ENCODE assay signal across 8 cellular contexts in the genomic region with DNA sequence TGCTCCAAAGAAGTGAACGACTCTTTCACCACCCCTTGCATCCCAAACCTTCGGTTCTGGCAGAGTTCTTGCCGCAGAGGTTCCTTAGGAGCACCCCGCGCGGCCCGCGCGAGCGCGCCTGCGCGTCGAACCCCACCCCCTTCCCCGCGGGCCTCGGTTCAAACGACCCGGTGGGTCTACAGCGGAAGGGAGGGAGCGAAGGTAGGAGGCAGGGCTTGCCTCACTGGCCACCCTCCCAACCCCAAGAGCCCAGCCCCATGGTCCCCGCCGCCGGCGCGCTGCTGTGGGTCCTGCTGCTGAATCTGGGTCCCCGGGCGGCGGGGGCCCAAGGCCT. TPM values are rescaled to one million over a fixed set of nuclear protein-coding genes. Genes with fewer than 3 reads are reported as not detected.
DNase-seq lines count a peak whose midpoint lies in the region; ATAC-seq lines count a peak whose summit lies in the region.

A gene with protein sequence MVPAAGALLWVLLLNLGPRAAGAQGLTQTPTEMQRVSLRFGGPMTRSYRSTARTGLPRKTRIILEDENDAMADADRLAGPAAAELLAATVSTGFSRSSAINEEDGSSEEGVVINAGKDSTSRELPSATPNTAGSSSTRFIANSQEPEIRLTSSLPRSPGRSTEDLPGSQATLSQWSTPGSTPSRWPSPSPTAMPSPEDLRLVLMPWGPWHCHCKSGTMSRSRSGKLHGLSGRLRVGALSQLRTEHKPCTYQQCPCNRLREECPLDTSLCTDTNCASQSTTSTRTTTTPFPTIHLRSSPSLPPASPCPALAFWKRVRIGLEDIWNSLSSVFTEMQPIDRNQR (plus strand): TSS at position 161 of the 334 bp plus-strand sequence. CDS start 97 bp downstream, at position 258.

- peak within 1 kb of the TSS; percentile 85 for H3K9ac ChIP-seq in HUES6 (ENCODE audit: low read length)

- H3K27ac ChIP-seq in HUES6 (ENCODE audit: low read depth, low read length), result peak within 1 kb of the TSS; percentile 82
- H3K27ac ChIP-seq in aorta (ENCODE audit: low read depth in 1 of 2, low read length in 2 of 2), result peak within 1 kb of the TSS in 1 of 2 donors; percentile 41

- H3K27me3 ChIP-seq in HUES6 (ENCODE audit: control insufficient read depth, insufficient read depth, low read length), result no peaks in the 10 kb centered on the region
- H3K27me3 ChIP-seq in neuron (ENCODE audit: insufficient read depth, low read length), result no peaks in the 10 kb centered on the region
- no peaks in the 10 kb centered on the region for H3K27me3 ChIP-seq in aorta (ENCODE audit: control insufficient read depth in 1 of 2, insufficient read depth in 2 of 2, low read length in 1 of 2)

- H3K9me3 ChIP-seq in HUES6 (ENCODE audit: control insufficient read depth, insufficient read depth, low read depth, low read length), result no peaks in the 10 kb centered on the region
- no peaks in the 10 kb centered on the region for H3K9me3 ChIP-seq in neuron (ENCODE audit: low read length)
- no peaks in the 10 kb centered on the region for H3K9me3 ChIP-seq in aorta (ENCODE audit: control insufficient read depth, low read length)

- no peaks in the 10 kb centered on the region for H3K27me3 Mint-ChIP-seq in activated naive CD4-positive, alpha-beta T cell treated with anti-CD3 and anti-CD28 coated beads, Interleukin-2, amount 50 U/mL, for 24 hours

- ATAC-seq in GM19035 (IDR thresholded peaks at IDR 0.05; ENCODE audit: unreplicated experiment), result peak; percentile 48
- peak; percentile 88 for ATAC-seq in aorta (ENCODE audit: low FRiP score)

- WGBS in aorta, 2 donors, result 1% methylated on average over 29 of the region's 29 CpGs

- H3K4me1 Mint-ChIP-seq in activated naive CD4-positive, alpha-beta T cell treated with anti-CD3 and anti-CD28 coated beads, Interleukin-2, amount 50 U/mL, for 24 hours, result peaks cover 83% of the 10 kb centered on the region

- peak within 1 kb of the TSS; percentile 92 for H3K4me3 Mint-ChIP-seq in activated naive CD4-positive, alpha-beta T cell treated with anti-CD3 and anti-CD28 coated beads, Interleukin-2, amount 50 U/mL, for 24 hours

- H2AFZ ChIP-seq in neuron (ENCODE audit: low read depth, low read length), result peak within 1 kb of the TSS; percentile 96

- H3K4me1 ChIP-seq in HUES6 (ENCODE audit: control insufficient read depth, insufficient read depth, low read length) (peaks cover 4% of the 10 kb centered on the region), neuron (ENCODE audit: insufficient read depth, low read length) (peaks cover 14% of the 10 kb centered on the region), aorta (ENCODE audit: control insufficient read depth in 1 of 2, insufficient read depth in 2 of 2, low read length in 2 of 2) (no peaks in the 10 kb centered on the region)

- H3K36me3 ChIP-seq in HUES6 (ENCODE audit: control insufficient read depth, insufficient read depth, low read length) (peaks cover 18% of the 10 kb centered on the region), neuron (ENCODE audit: insufficient read depth, low read length) (peaks cover 13% of the 10 kb centered on the region), aorta (ENCODE audit: control insufficient read depth in 1 of 2, insufficient read depth in 2 of 2, low read length in 1 of 2) (peaks cover 0 to 2% of the 10 kb centered on the region in 2 donors)

- peak within 1 kb of the TSS; percentile 85 for H3K27ac Mint-ChIP-seq in activated naive CD4-positive, alpha-beta T cell treated with anti-CD3 and anti-CD28 coated beads, Interleukin-2, amount 50 U/mL, for 24 hours

- peak; percentile 32 to 43 for DNase-seq in AML-193 (lab: John Stamatoyannopoulos, UW)
- peak; percentile 68 for DNase-seq in RPMI7951 (ENCODE audit: low read depth)
- DNase-seq in germinal center (ENCODE audit: low spot score), result peak; percentile 88
- DNase-seq in aorta, result peak; percentile 71 to 90

- H3K4me3 ChIP-seq in HUES6 (ENCODE audit: low read depth, low read length) (peak within 1 kb of the TSS; percentile 81), neuron (ENCODE audit: low read length) (peak within 1 kb of the TSS; percentile 77), aorta (ENCODE audit: low read length in 2 of 2) (peak within 1 kb of the TSS; percentile 51 to 82)

- no peaks in the 10 kb centered on the region for H3K9me3 Mint-ChIP-seq in activated naive CD4-positive, alpha-beta T cell treated with anti-CD3 and anti-CD28 coated beads, Interleukin-2, amount 50 U/mL, for 24 hours

- H3K36me3 Mint-ChIP-seq in activated naive CD4-positive, alpha-beta T cell treated with anti-CD3 and anti-CD28 coated beads, Interleukin-2, amount 50 U/mL, for 24 hours, result peaks cover 8% of the 10 kb centered on the region

- intact Hi-C loops in aorta (cut with DNase I), result no loop called here

RNA-seq across cellular contexts. Expression of the gene that starts here (rescaled TPM):
- total RNA-seq in RPMI7951 (2014; rRNA removed; shearing (Covaris generic)), result 3.0 and 3.2 TPM in 2 replicates
- total RNA-seq in aorta, result 1 to 10 TPM; 3.0 to 3.8 TPM
- 1 to 10 TPM; 1.8 to 2.6 TPM for polyA plus RNA-seq in aorta

Comparison
In these comparisons a context has a peak if more than half of its experiments do, and no peak if none do; other contexts are left out.
1. DNase-seq: peak in every context shown above with its lines; median percentile 88 in germinal center; 80 in aorta; 68 in RPMI7951; 38 in AML-193.